8 cellular contexts compared by ENCODE assay signal in genomic region chr12:62640910-62641448, GRCh38.
DNase-seq lines count a peak whose midpoint lies in the region; ATAC-seq, FAIRE-seq and TF ChIP-seq lines count a peak whose summit lies in the region.

No MANE protein-coding gene starts in this region.

- no peaks in the 10 kb centered on the region for H3K4me1 ChIP-seq in Karpas-422 (ENCODE audit: low read length)

- no peaks in the 10 kb centered on the region for H3K9me3 Mint-ChIP-seq in stimulated activated naive CD8-positive, alpha-beta T cell treated with anti-CD3 and anti-CD28 coated beads, Interleukin-15, Interleukin-2, amounts not matched to agents 100 ng/mL and 50 ng/mL, for 24 hours

- no peaks in the 10 kb centered on the region for H3K36me3 ChIP-seq in Karpas-422 (ENCODE audit: insufficient read depth, low read length)

- H2AFZ ChIP-seq in Karpas-422 (ENCODE audit: low read length), result 0 out of 2 replicates have a peak overlapping the region, but pooled peaks have one; percentile 36

- DNase-seq in GM12892 (ENCODE audit: insufficient read length), result peak; percentile 35
- no peak for DNase-seq in Karpas-422
- DNase-seq in cerebellar cortex (ENCODE audit: low spot score), result peak; percentile 58
- no peak for DNase-seq in NCI-H1417 (lab: John Stamatoyannopoulos, UW)
- DNase-seq in HuH-7 (ENCODE audit: low spot score), result no peak
- DNase-seq in NCI-H1417 treated with DMSO at 0.1 percent for 48 hours (lab: John Stamatoyannopoulos, UW), result no peak

- no peaks in the 10 kb centered on the region for H3K9me2 ChIP-seq in Karpas-422 (replicated peaks; ENCODE audit: insufficient read depth, low read length)

- peak overlapping the region; percentile 75 for H3K27ac Mint-ChIP-seq in stimulated activated naive CD8-positive, alpha-beta T cell treated with anti-CD3 and anti-CD28 coated beads, Interleukin-15, Interleukin-2, amounts not matched to agents 100 ng/mL and 50 ng/mL, for 24 hours

- H3K4me2 ChIP-seq in Karpas-422 (ENCODE audit: low read depth, low read length, poor library complexity, severe bottlenecking), result no peak overlapping the region

- H3K27ac ChIP-seq in Karpas-422 (ENCODE audit: low read length), result no peak overlapping the region

- no peaks in the 10 kb centered on the region for H3K9me3 ChIP-seq in Karpas-422 (ENCODE audit: low read length)

- FAIRE-seq in GM12892 (lab: Jason Lieb, UNC), result peak; percentile 57

- peaks cover 27% of the 10 kb centered on the region for H3K4me1 Mint-ChIP-seq in stimulated activated naive CD8-positive, alpha-beta T cell treated with anti-CD3 and anti-CD28 coated beads, Interleukin-15, Interleukin-2, amounts not matched to agents 100 ng/mL and 50 ng/mL, for 24 hours (ENCODE audit: low read depth)

- H3K27me3 ChIP-seq in Karpas-422 (ENCODE audit: low read length), result no peaks in the 10 kb centered on the region

- peak; percentile 95 for ATAC-seq in GM21723 (IDR thresholded peaks at IDR 0.05; ENCODE audit: unreplicated experiment)

- no peak overlapping the region for H3K4me3 ChIP-seq in Karpas-422 (ENCODE audit: low read length)

- H3K27me3 Mint-ChIP-seq in stimulated activated naive CD8-positive, alpha-beta T cell treated with anti-CD3 and anti-CD28 coated beads, Interleukin-15, Interleukin-2, amounts not matched to agents 100 ng/mL and 50 ng/mL, for 24 hours, result peaks cover 9% of the 10 kb centered on the region

- no peaks in the 10 kb centered on the region for H3K36me3 Mint-ChIP-seq in stimulated activated naive CD8-positive, alpha-beta T cell treated with anti-CD3 and anti-CD28 coated beads, Interleukin-15, Interleukin-2, amounts not matched to agents 100 ng/mL and 50 ng/mL, for 24 hours (ENCODE audit: low read depth)

- TF ChIP-seq POLR2A in GM12892 (IDR thresholded peaks at IDR 0.05; ENCODE audit: low read depth, low read length), result peak; percentile 58; the same call in 1 of the 2 replicates

- H3K79me2 ChIP-seq in Karpas-422 (ENCODE audit: low read length), result no peaks in the 10 kb centered on the region

- no peak overlapping the region for H3K9ac ChIP-seq in Karpas-422 (ENCODE audit: low read length)

- H4K20me1 ChIP-seq in Karpas-422 (ENCODE audit: insufficient read depth, low read depth, low read length), result no peaks in the 10 kb centered on the region

- peak overlapping the region; percentile 59 for H3K4me3 Mint-ChIP-seq in stimulated activated naive CD8-positive, alpha-beta T cell treated with anti-CD3 and anti-CD28 coated beads, Interleukin-15, Interleukin-2, amounts not matched to agents 100 ng/mL and 50 ng/mL, for 24 hours

Comparison
In these comparisons a context has a peak if more than half of its experiments do, and no peak if none do; other contexts are left out.
1. DNase-seq: peak in GM12892 (single experiment) and cerebellar cortex (single experiment); none in Karpas-422 (single experiment), NCI-H1417 (0 of 3), HuH-7 (single experiment) and NCI-H1417 treated with DMSO at 0.1 percent for 48 hours (single experiment).